1 cellular context compared by ENCODE assay signal in genomic region chr5:36607838-36608783, GRCh38.
TF ChIP-seq lines count a peak whose summit lies in the region.

No MANE protein-coding gene starts in this region.

TF ChIP-seq in GM23338, 12 proteins besides CTCF, POLR2A, EP300 and RAD21 (continued from another document):
- no peak for TF ChIP-seq REST (IDR thresholded peaks at IDR 0.05; ENCODE audit: unreplicated experiment)
